In genomic region chr7:154777023-154777422, GRCh38 we compare ENCODE assay signal across 12 cellular contexts.
A peak's percentile ranks its signal among the peaks of the same experiment; 100 is the strongest.
DNase-seq lines count a peak whose midpoint lies in the region; ATAC-seq and TF ChIP-seq lines count a peak whose summit lies in the region.
"Had no signal": no experiment of that assay in that cellular context is flagged by ENCODE, and none has a peak within 500 bp of the region (broad histone marks: within the 10 kb centered on the region; RNA-seq: fewer than 3 reads in every experiment).

No MANE protein-coding gene starts in this region.

- H2AFZ ChIP-seq in HCT116 (ENCODE audit: low read depth, low read length, poor library complexity, severe bottlenecking): no peak overlapping the region

- RAD21 ChIA-PET in HCT116 (lab: Charles Lee; ENCODE audit: low non-redundant PET in 1 of 2, low total read pairs in 2 of 2, uncharacterized antibody in 2 of 2, unreplicated experiment in 2 of 2): no interaction called here

- H3K4me1 ChIP-seq in HCT116 (ENCODE audit: control insufficient read depth in 1 of 2, insufficient read depth in 2 of 2, low read length in 2 of 2): peaks cover 0 to 3% of the 10 kb centered on the region in 2 experiments; a peak in 1 of 4 replicates
- H3K4me1 ChIP-seq: uterus had no signal

- H3K27me3 ChIP-seq in HCT116 (ENCODE audit: insufficient read depth, low read length): no peaks in the 10 kb centered on the region
- H3K27me3 ChIP-seq: uterus had no signal

- no peaks in the 10 kb centered on the region for H3K36me3 ChIP-seq in HCT116 (ENCODE audit: control insufficient read depth in 1 of 2, insufficient read depth in 2 of 2, low read length in 2 of 2)
- H3K36me3 ChIP-seq: uterus had no signal

- peaks cover 4% of the 10 kb centered on the region for H3K36me3 Mint-ChIP-seq in activated CD8-positive, alpha-beta T cell treated with anti-CD3 and anti-CD28 coated beads, Interleukin-2, amount 10 ng/mL, durations not matched to agents 7 days and 5 days (ENCODE audit: low read depth)

- H3K79me2 ChIP-seq in HCT116 (ENCODE audit: insufficient read depth, low read length): no peaks in the 10 kb centered on the region

- H4K20me1 ChIP-seq in HCT116 (ENCODE audit: insufficient read depth): no peaks in the 10 kb centered on the region

- TF ChIP-seq RAD21 in HCT116 (IDR thresholded peaks at IDR 0.05; ENCODE audit: low read depth): no peak

- H3K4me3 Mint-ChIP-seq in activated CD8-positive, alpha-beta T cell treated with anti-CD3 and anti-CD28 coated beads, Interleukin-2, amount 10 ng/mL, durations not matched to agents 7 days and 5 days: no peak overlapping the region
- H3K4me3 Mint-ChIP-seq: activated naive CD4-positive, alpha-beta T cell treated with anti-CD3 and anti-CD28 coated beads for 36 hours; nephron had no signal

- H3K9me3 ChIP-seq in HCT116 (ENCODE audit: control insufficient read depth in 1 of 2, insufficient read depth in 1 of 2, low read depth in 1 of 2, low read length in 2 of 2): no peaks in the 10 kb centered on the region
- H3K9me3 ChIP-seq: uterus had no signal

- no peaks in the 10 kb centered on the region for H3K9me2 ChIP-seq in HCT116 (ENCODE audit: insufficient read depth)

- ATAC-seq in HCT116: peak; percentile 87
- ATAC-seq in activated CD8-positive, alpha-beta T cell treated with anti-CD3 and anti-CD28 coated beads, Interleukin-2, amount 10 ng/mL, durations not matched to agents 7 days and 5 days: no peak

- H3K27ac Mint-ChIP-seq in activated CD8-positive, alpha-beta T cell treated with anti-CD3 and anti-CD28 coated beads, Interleukin-2, amount 10 ng/mL, durations not matched to agents 7 days and 5 days: no peak overlapping the region
- H3K27ac Mint-ChIP-seq: activated naive CD4-positive, alpha-beta T cell treated with anti-CD3 and anti-CD28 coated beads for 36 hours; nephron had no signal

- no TSS peak for BruUV-seq in HCT116 (replicated peaks; lab: Mats Ljungman, UMichigan)

- in situ Hi-C loops in ACHN (cut with HindIII; ENCODE audit: low pct_ligation_motif_present, low pct_unique_long_range_greater_than_20kb, low sequenced_read_pairs): no loop called here

- peak in 2 of 3 experiments; percentile 33 to 34; a peak in 3 of 6 replicates for TF ChIP-seq CTCF in HCT116 (IDR thresholded peaks at IDR 0.05 in 2 of 3, conservative IDR thresholded peaks at IDR 0.05 in 1 of 3; ENCODE audit: borderline replicate concordance in 1 of 3, insufficient read depth in 1 of 3, low read depth in 2 of 3, low read length in 2 of 3)

- no peak overlapping the region for H3K9ac ChIP-seq in HCT116 (ENCODE audit: low read length)

- no peaks in the 10 kb centered on the region for H3K27me3 Mint-ChIP-seq in activated CD8-positive, alpha-beta T cell treated with anti-CD3 and anti-CD28 coated beads, Interleukin-2, amount 10 ng/mL, durations not matched to agents 7 days and 5 days (ENCODE audit: low read depth)

- H3K9me3 Mint-ChIP-seq in activated CD8-positive, alpha-beta T cell treated with anti-CD3 and anti-CD28 coated beads, Interleukin-2, amount 10 ng/mL, durations not matched to agents 7 days and 5 days (ENCODE audit: insufficient read depth): peaks cover 8% of the 10 kb centered on the region

- no peak overlapping the region for H3K4me2 ChIP-seq in HCT116 (ENCODE audit: low read length)

- POLR2A ChIA-PET in HCT116 (lab: Charles Lee): no interaction called here
- POLR2A ChIA-PET in activated CD8-positive, alpha-beta T cell treated with anti-CD3 and anti-CD28 coated beads, Interleukin-2, amount 10 ng/mL, durations not matched to agents 7 days and 5 days (lab: Charles Lee): no interaction called here

- H3K4me3 ChIP-seq in HCT116 (replicated peaks in 1 of 2; ENCODE audit: low read depth in 1 of 2, low read length in 2 of 2): no peak overlapping the region
- H3K4me3 ChIP-seq: uterus had no signal

- DNase-seq in ACHN (peak; percentile 30), HCT116 (ENCODE audit: low read depth, low spot score) (peak; percentile 12), SK-N-DZ (ENCODE audit: low spot score) (peak; percentile 63), islet precursor cell (peak; percentile 92), foreskin melanocyte (no peak), NCI-H82 (lab: John Stamatoyannopoulos, UW) (no peak), NCI-H774 (lab: John Stamatoyannopoulos, UW) (no peak)
- no peak for DNase-seq in activated CD8-positive, alpha-beta T cell treated with anti-CD3 and anti-CD28 coated beads, Interleukin-2, amount 10 ng/mL, durations not matched to agents 7 days and 5 days
- DNase-seq: activated naive CD4-positive, alpha-beta T cell treated with anti-CD3 and anti-CD28 coated beads for 36 hours; NCI-H187; uterus had no signal

- intact Hi-C loops in HCT116 (cut with micrococcal nuclease): no loop called here

- no peak for TF ChIP-seq POLR2A in HCT116 (IDR thresholded peaks at IDR 0.05; ENCODE audit: borderline replicate concordance, extremely low read depth, insufficient read depth, insufficient read length)

- CTCF ChIA-PET in HCT116 (lab: Charles Lee): interaction anchor here (1.0 kb wide), 1 partner anchor 79 kb away, joined by 3 read pairs; no protein-coding TSS in a partner anchor
- CTCF ChIA-PET in activated CD8-positive, alpha-beta T cell treated with anti-CD3 and anti-CD28 coated beads, Interleukin-2, amount 10 ng/mL, durations not matched to agents 7 days and 5 days (lab: Charles Lee): no interaction called here

- peaks cover 10% of the 10 kb centered on the region for H3K4me1 Mint-ChIP-seq in activated CD8-positive, alpha-beta T cell treated with anti-CD3 and anti-CD28 coated beads, Interleukin-2, amount 10 ng/mL, durations not matched to agents 7 days and 5 days (ENCODE audit: low read depth)

- H3K27ac ChIP-seq in HCT116 (ENCODE audit: low read depth, low read length): no peak overlapping the region
- H3K27ac ChIP-seq: uterus had no signal

TF ChIP-seq in HCT116, 20 proteins besides CTCF, POLR2A, EP300 and RAD21:
- no peak for TF ChIP-seq CBX3 (IDR thresholded peaks at IDR 0.05; ENCODE audit: low read depth)

Comparison
In these comparisons a context has a peak if more than half of its experiments do, and no peak if none do; other contexts are left out.
1. DNase-seq: peak in ACHN (single experiment), HCT116 (single experiment), SK-N-DZ (single experiment) and islet precursor cell (single experiment); none in foreskin melanocyte (single experiment), activated CD8-positive, alpha-beta T cell treated with anti-CD3 and anti-CD28 coated beads, Interleukin-2, amount 10 ng/mL, durations not matched to agents 7 days and 5 days (single experiment), NCI-H82 (single experiment) and NCI-H774 (single experiment).